In genomic region chr11:133896642-133897330, GRCh38 we compare ENCODE assay signal across 17 cellular contexts. TPM values are rescaled to one million over a fixed set of nuclear protein-coding genes. Genes with fewer than 3 reads are reported as not detected.
"Had no signal": no experiment of that assay in that cellular context is flagged by ENCODE, and none has a peak within 500 bp of the region (broad histone marks: within the 10 kb centered on the region; RNA-seq: fewer than 3 reads in every experiment).

No MANE protein-coding gene starts in this region.

- H3K27ac Mint-ChIP-seq: activated naive CD4-positive, alpha-beta T cell treated with anti-CD3 and anti-CD28 coated beads for 36 hours had no signal

- H3K36me3 ChIP-seq: adrenal gland, pancreas, SJSA1, thyroid gland had no signal

- H3K4me3 Mint-ChIP-seq: activated naive CD4-positive, alpha-beta T cell treated with anti-CD3 and anti-CD28 coated beads for 36 hours; stimulated activated naive CD8-positive, alpha-beta T cell treated with anti-CD3 and anti-CD28 coated beads, Interleukin-15, amount 100 ng/mL, for 72 hours had no signal

- H3K4me3 ChIP-seq: adrenal gland, gastroesophageal sphincter, pancreas, SJSA1, thyroid gland had no signal

- H3K4me1 Mint-ChIP-seq: stimulated activated naive CD8-positive, alpha-beta T cell treated with anti-CD3 and anti-CD28 coated beads, Interleukin-15, amount 100 ng/mL, for 72 hours had no signal

- H3K27me3 ChIP-seq: adrenal gland, gastroesophageal sphincter, pancreas, SJSA1, thyroid gland had no signal

- H3K9me3 ChIP-seq: adrenal gland, gastroesophageal sphincter, pancreas, SJSA1, thyroid gland had no signal

- H3K27ac ChIP-seq: adrenal gland, gastroesophageal sphincter, pancreas, SJSA1, thyroid gland had no signal

- DNase-seq: activated naive CD4-positive, alpha-beta T cell treated with anti-CD3 and anti-CD28 coated beads for 36 hours; central memory CD4-positive, alpha-beta T cell; effector memory CD4-positive, alpha-beta T cell; kidney; mesendoderm; stimulated activated CD4-positive, alpha-beta T cell treated with anti-CD3 and anti-CD28 coated beads, Interleukin-4, amount 100 ng/mL, for 4 hours; stimulated activated naive CD8-positive, alpha-beta T cell treated with anti-CD3 and anti-CD28 coated beads, Interleukin-15, amount 100 ng/mL, for 72 hours; T-helper 9 cell; thyroid gland had no signal

- ATAC-seq: gastroesophageal sphincter; pancreas; stimulated activated naive CD8-positive, alpha-beta T cell treated with anti-CD3 and anti-CD28 coated beads, Interleukin-15, amount 100 ng/mL, for 72 hours had no signal

- H3K4me1 ChIP-seq: adrenal gland, pancreas, SJSA1, thyroid gland had no signal

- H3K9me3 Mint-ChIP-seq: activated naive CD4-positive, alpha-beta T cell treated with anti-CD3 and anti-CD28 coated beads for 36 hours; stimulated activated naive CD8-positive, alpha-beta T cell treated with anti-CD3 and anti-CD28 coated beads, Interleukin-15, amount 100 ng/mL, for 72 hours had no signal

RNA-seq across cellular contexts. Expression of gene SPATA19, which starts 51.5 kb away (rescaled TPM):
- total RNA-seq: activated naive CD4-positive, alpha-beta T cell treated with anti-CD3 and anti-CD28 coated beads for 36 hours; adrenal gland; epithelial cell of proximal tubule; gastroesophageal sphincter; kidney; liver; pancreas; SJSA1; skeletal muscle tissue had no signal
- polyA plus RNA-seq: adrenal gland, liver, neural cell, pancreas had no signal

RNA-seq across cellular contexts. Expression of gene IGSF9B, which starts 60.0 kb away (rescaled TPM):
- total RNA-seq: SJSA1 had no signal
